8 cellular contexts compared by ENCODE assay signal in the genomic region with DNA sequence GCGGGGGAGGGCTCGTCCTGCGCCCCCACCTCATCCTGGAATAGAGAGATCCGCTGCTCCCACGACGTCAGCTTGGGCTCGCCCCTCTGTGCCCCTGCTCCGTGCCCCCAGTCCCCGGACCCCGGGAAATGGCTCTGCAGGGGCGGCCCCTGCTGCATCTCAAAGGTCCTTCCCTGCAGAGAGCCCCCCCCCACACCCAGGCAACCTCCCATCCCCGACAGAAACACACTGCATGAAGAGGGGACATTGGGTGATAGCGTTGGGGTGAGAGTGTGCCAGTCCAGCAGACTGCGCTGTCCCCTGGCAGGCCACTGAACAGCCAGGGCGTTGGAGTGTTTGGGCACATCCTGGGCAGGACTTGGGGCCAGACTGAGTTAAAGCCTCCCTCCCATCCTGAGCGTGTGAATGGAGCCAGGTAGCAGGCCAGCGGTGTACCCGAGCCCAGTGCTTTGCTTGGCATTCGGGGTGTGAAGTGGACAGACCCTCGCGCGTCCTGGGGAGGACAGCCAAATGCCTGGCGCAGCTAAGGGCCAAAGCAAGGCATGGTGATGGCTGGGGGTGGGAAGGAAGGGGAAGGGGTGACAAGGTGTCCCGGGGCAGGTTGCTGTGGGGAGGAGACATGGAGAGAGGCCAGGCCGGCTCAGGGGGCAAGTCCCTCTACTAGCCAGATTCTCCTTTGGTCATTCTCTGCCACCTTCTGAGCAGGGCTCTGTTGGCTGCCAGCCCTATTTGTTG. TPM values are rescaled to one million over a fixed set of nuclear protein-coding genes. Genes with fewer than 3 reads are reported as not detected.
A peak's percentile ranks its signal among the peaks of the same experiment; 100 is the strongest.
DNase-seq lines count a peak whose midpoint lies in the region; ATAC-seq and TF ChIP-seq lines count a peak whose summit lies in the region.

No MANE protein-coding gene starts in this region.

- H3K36me3 Mint-ChIP-seq in T-helper 2 cell treated with Interferon-gamma antibody and Interleukin-4, amounts not matched to agents 5 μg/mL and 100 μg/mL, for 36 hours (ENCODE audit: low read depth): no peaks in the 10 kb centered on the region

- TF ChIP-seq CTCF in body of pancreas (IDR thresholded peaks at IDR 0.05) (no peak), left lung (IDR thresholded peaks at IDR 0.05) (no peak), testis (IDR thresholded peaks at IDR 0.05) (no peak)

- peaks cover 36% of the 10 kb centered on the region for H3K27me3 Mint-ChIP-seq in T-helper 2 cell treated with Interferon-gamma antibody and Interleukin-4, amounts not matched to agents 5 μg/mL and 100 μg/mL, for 36 hours (ENCODE audit: low read depth)

- intact Hi-C loops in body of pancreas (cut with DNase I): no loop called here
- intact Hi-C loops in left lung (cut with DNase I): no loop called here
- intact Hi-C loops in testis (cut with DNase I; ENCODE audit: low total_unique reads): no loop called here
- intact Hi-C loops in head of caudate nucleus (cut with DNase I): no loop called here

- no peaks in the 10 kb centered on the region for H3K9me3 Mint-ChIP-seq in T-helper 2 cell treated with Interferon-gamma antibody and Interleukin-4, amounts not matched to agents 5 μg/mL and 100 μg/mL, for 36 hours

- H3K4me1 ChIP-seq in body of pancreas: peaks cover 23% of the 10 kb centered on the region
- H3K4me1 ChIP-seq in left lung: peaks cover 3 to 14% of the 10 kb centered on the region in 2 donors
- peaks cover 37% of the 10 kb centered on the region for H3K4me1 ChIP-seq in testis

- H3K27ac ChIP-seq in body of pancreas (peak overlapping the region; percentile 13 to 76 (median 56)), left lung (no peak overlapping the region), testis (peak overlapping the region; percentile 80 to 93)

- H3K4me3 ChIP-seq in body of pancreas: peak overlapping the region in 1 of 2 donors; percentile 45
- peak overlapping the region; percentile 54 to 59 for H3K4me3 ChIP-seq in left lung
- peak overlapping the region; percentile 69 to 92 for H3K4me3 ChIP-seq in testis

- no peak for DNase-seq in T-helper 2 cell treated with Interferon-gamma antibody and Interleukin-4, amounts not matched to agents 5 μg/mL and 100 μg/mL, for 36 hours (ENCODE audit: low spot score)
- no peak for DNase-seq in T-helper 2 cell
- DNase-seq in body of pancreas: peak in 1 of 4 donors; percentile 34
- DNase-seq in left lung: no peak
- DNase-seq in testis: peak; percentile 49
- DNase-seq in NCI-H2107 (lab: John Stamatoyannopoulos, UW): no peak
- no peak for DNase-seq in head of caudate nucleus
- DNase-seq in NCI-H187 treated with DMSO at 0.1 percent for 48 hours (lab: John Stamatoyannopoulos, UW): no peak

- no peaks in the 10 kb centered on the region for H3K9me3 ChIP-seq in body of pancreas
- no peaks in the 10 kb centered on the region for H3K9me3 ChIP-seq in left lung
- no peaks in the 10 kb centered on the region for H3K9me3 ChIP-seq in testis

- 35 to 45% methylated on average over 19 to 23 of the region's 25 CpGs for WGBS in body of pancreas, 2 donors
- WGBS in testis, 2 donors: 20 to 47% methylated on average over 10 to 24 of the region's 25 CpGs

- TF ChIP-seq POLR2A in body of pancreas (IDR thresholded peaks at IDR 0.05): peak in 1 of 3 donors; percentile 35
- no peak for TF ChIP-seq POLR2A in testis (IDR thresholded peaks at IDR 0.05)

- H3K4me1 Mint-ChIP-seq in T-helper 2 cell treated with Interferon-gamma antibody and Interleukin-4, amounts not matched to agents 5 μg/mL and 100 μg/mL, for 36 hours (ENCODE audit: low read depth): no peaks in the 10 kb centered on the region

- ATAC-seq in body of pancreas: peak; percentile 19
- ATAC-seq in left lung: peak; percentile 48

- H3K27me3 ChIP-seq in body of pancreas (no peaks in the 10 kb centered on the region), left lung (peaks cover 0 to 41% of the 10 kb centered on the region in 2 donors), testis (no peaks in the 10 kb centered on the region)

- peak overlapping the region; percentile 56 for H3K4me3 Mint-ChIP-seq in T-helper 2 cell treated with Interferon-gamma antibody and Interleukin-4, amounts not matched to agents 5 μg/mL and 100 μg/mL, for 36 hours

- H3K27ac Mint-ChIP-seq in T-helper 2 cell treated with Interferon-gamma antibody and Interleukin-4, amounts not matched to agents 5 μg/mL and 100 μg/mL, for 36 hours: no peak overlapping the region

- no peaks in the 10 kb centered on the region for H3K36me3 ChIP-seq in body of pancreas (replicated peaks in 1 of 2; ENCODE audit: insufficient read depth in 1 of 2, low read depth in 2 of 2)
- H3K36me3 ChIP-seq in left lung: no peaks in the 10 kb centered on the region
- no peaks in the 10 kb centered on the region for H3K36me3 ChIP-seq in testis (ENCODE audit: low read depth, missing control alignments)

RNA-seq across cellular contexts. Expression of a gene that starts 0.6 kb away (rescaled TPM):
- total RNA-seq in body of pancreas: 10 to 100 TPM in 1 of 2 donors, 1 to 10 TPM in 1; 4.0 to 15.8 TPM
- 1 to 10 TPM; 2.6 to 6.4 TPM for total RNA-seq in left lung
- 100 to 1,000 TPM; 116 to 227 TPM for total RNA-seq in testis
- 187 TPM for polyA plus RNA-seq in testis (ENCODE audit: insufficient read depth, low read depth, low replicate concordance)

RNA-seq across cellular contexts. Expression of a gene that starts 13.7 kb away (rescaled TPM):
- total RNA-seq in body of pancreas (not detected), left lung (1 to 10 TPM in 1 of 2 donors, under 1 TPM in 1; 0.18 to 2.4 TPM), testis (not detected)
- polyA plus RNA-seq in testis (ENCODE audit: insufficient read depth, low read depth, low replicate concordance): 2.2 TPM

RNA-seq across cellular contexts. Expression of a gene that starts 43.8 kb away (rescaled TPM):
- total RNA-seq in body of pancreas: not detected
- total RNA-seq in left lung: 1 to 10 TPM in 1 of 2 donors, not detected in 1; 1.5 TPM
- 1 to 10 TPM; 1.8 to 3.5 TPM for total RNA-seq in testis
- polyA plus RNA-seq in testis (ENCODE audit: insufficient read depth, low read depth, low replicate concordance): 3.7 TPM

Comparison
In these comparisons a context has a peak if more than half of its experiments do, and no peak if none do; other contexts are left out.
1. H3K27ac ChIP-seq: peak in body of pancreas (4 of 4) and testis (2 of 2); none in left lung (0 of 2).
2. RNA of a gene that starts 0.6 kb away (total RNA-seq): 116 to 227 TPM in testis; 4.0 to 15.8 TPM in body of pancreas and 2.6 to 6.4 TPM in left lung; every median in the first group is over 4 times any median in the second.